ENCODE assay signal across 8 cellular contexts in genomic region chr3:18111702-18112311, GRCh38.
DNase-seq lines count a peak whose midpoint lies in the region; ATAC-seq, FAIRE-seq and TF ChIP-seq lines count a peak whose summit lies in the region.

No MANE protein-coding gene starts in this region.

- 0 out of 6 replicates have a peak overlapping the region, but pooled peaks of 1 of the 2 experiments have one; percentile 7 for H3K27ac ChIP-seq in A549
- H3K27ac ChIP-seq in MM.1S (ENCODE audit: low read length): peak overlapping the region; percentile 57; the same call in 1 of the 2 replicates

- H3K27me3 Mint-ChIP-seq in chondrocyte (ENCODE audit: low read depth) (no peaks in the 10 kb centered on the region), endothelial cell (ENCODE audit: unreplicated experiment) (no peaks in the 10 kb centered on the region)

- H3K4me1 ChIP-seq in A549 (peaks cover 3% of the 10 kb centered on the region; the same call in 1 of the 3 replicates), MM.1S (ENCODE audit: low read length) (no peaks in the 10 kb centered on the region)

- POLR2A ChIA-PET in A549 (lab: Yijun Ruan, JAX): no interaction called here

- H3K9ac ChIP-seq in MM.1S (ENCODE audit: low read length): peak overlapping the region; percentile 46; the same call in 1 of the 2 replicates

- no peaks in the 10 kb centered on the region for H3K36me3 ChIP-seq in MM.1S (replicated peaks; ENCODE audit: insufficient read depth, low read length)

- H3K9me3 ChIP-seq in A549 (no peaks in the 10 kb centered on the region), MM.1S (replicated peaks; ENCODE audit: insufficient read depth, low read length) (no peaks in the 10 kb centered on the region)

- no peak for TF ChIP-seq CTCF in A549 (IDR thresholded peaks at IDR 0.05)
- no peak for TF ChIP-seq CTCF in GM13977 (IDR thresholded peaks at IDR 0.05; ENCODE audit: extremely low read depth, insufficient read depth, missing control alignments)
- TF ChIP-seq CTCF in MM.1S (IDR thresholded peaks at IDR 0.05; ENCODE audit: low read length): no peak
- TF ChIP-seq CTCF in chondrocyte (IDR thresholded peaks at IDR 0.05): no peak
- TF ChIP-seq CTCF in endothelial cell (IDR thresholded peaks at IDR 0.05; ENCODE audit: unreplicated experiment): no peak

- TF ChIP-seq POLR2A in A549 (IDR thresholded peaks at IDR 0.05; ENCODE audit: low read length): no peak

- no peaks in the 10 kb centered on the region for H3K9me2 ChIP-seq in MM.1S (replicated peaks; ENCODE audit: insufficient read depth, low read length)

- CTCF ChIA-PET in A549 (lab: Yijun Ruan, JAX): no interaction called here

- H3K4me3 Mint-ChIP-seq in chondrocyte (ENCODE audit: unreplicated experiment): peak overlapping the region; percentile 42
- no peak overlapping the region for H3K4me3 Mint-ChIP-seq in endothelial cell (ENCODE audit: unreplicated experiment)

- H3K27me3 ChIP-seq in MM.1S (replicated peaks; ENCODE audit: insufficient read depth, low read length): no peaks in the 10 kb centered on the region

- H3K36me3 Mint-ChIP-seq in chondrocyte (ENCODE audit: low read depth) (no peaks in the 10 kb centered on the region), endothelial cell (ENCODE audit: low read depth, unreplicated experiment) (no peaks in the 10 kb centered on the region)

- WGBS in A549 (ENCODE audit: missing lambda C conversion rate): 38% methylated on average over 6 of the region's 6 CpGs

- no peaks in the 10 kb centered on the region for H4K20me1 ChIP-seq in MM.1S (ENCODE audit: insufficient read depth, low read length)

- H3K4me1 Mint-ChIP-seq in chondrocyte (ENCODE audit: low read depth): peaks cover 11% of the 10 kb centered on the region
- no peaks in the 10 kb centered on the region for H3K4me1 Mint-ChIP-seq in endothelial cell (ENCODE audit: unreplicated experiment)

- H3K4me3 ChIP-seq in A549: no peak overlapping the region
- H3K4me3 ChIP-seq in MM.1S (ENCODE audit: low read length): peak overlapping the region; percentile 56

- peak overlapping the region; percentile 81 for H2AFZ ChIP-seq in MM.1S (ENCODE audit: low read length)

- H3F3A ChIP-seq in MM.1S (ENCODE audit: insufficient read depth, low read length): no peaks in the 10 kb centered on the region

- in situ Hi-C loops in GM13977 (cut with MboI; ENCODE audit: low pct_unique_long_range_greater_than_20kb, low sequenced_read_pairs, unreplicated experiment): no loop called here

- H3K4me2 ChIP-seq in A549: peak overlapping the region; percentile 22
- H3K4me2 ChIP-seq in MM.1S (ENCODE audit: low read depth, low read length): peak overlapping the region; percentile 80

- DNase-seq in A549 (ENCODE audit: low read depth in 1 of 2, low spot score in 1 of 2) (no peak), GM13977 (ENCODE audit: low spot score) (peak; percentile 19), MM.1S (peak; percentile 76), chondrocyte (ENCODE audit: low spot score) (no peak), endothelial cell (ENCODE audit: low spot score) (no peak), middle frontal gyrus (ENCODE audit: extremely low spot score, low spot score) (no peak)
- DNase-seq in stimulated activated CD4-positive, alpha-beta T cell treated with anti-CD3 and anti-CD28 coated beads, Interleukin-1b, Interleukin-23, amount 100 ng/mL, for 48 hours: no peak

- no peak for FAIRE-seq in A549 (lab: Jason Lieb, UNC)

- TF ChIP-seq RAD21 in A549 (conservative IDR thresholded peaks at IDR 0.05 in 1 of 2, IDR thresholded peaks at IDR 0.05 in 1 of 2): no peak

- no peaks in the 10 kb centered on the region for H3K9me3 Mint-ChIP-seq in chondrocyte (ENCODE audit: low read depth)
- H3K9me3 Mint-ChIP-seq in endothelial cell (ENCODE audit: unreplicated experiment): no peaks in the 10 kb centered on the region

- H3K79me2 ChIP-seq in MM.1S (ENCODE audit: low read length): no peaks in the 10 kb centered on the region

- H3K27ac Mint-ChIP-seq in chondrocyte (ENCODE audit: unreplicated experiment) (no peak overlapping the region), endothelial cell (ENCODE audit: unreplicated experiment) (no peak overlapping the region)

- TF ChIP-seq EP300 in A549 (IDR thresholded peaks at IDR 0.05): no peak

- peak; percentile 62 to 67; a peak in 3 of 6 replicates for ATAC-seq in A549
- peak; percentile 88 for ATAC-seq in HG02571 (IDR thresholded peaks at IDR 0.05; ENCODE audit: unreplicated experiment)

TF ChIP-seq in A549, 52 proteins besides CTCF, POLR2A, EP300 and RAD21:
- TF ChIP-seq CEBPB (IDR thresholded peaks at IDR 0.05) (no peak), POLR2AphosphoS2 (conservative IDR thresholded peaks at IDR 0.05; ENCODE audit: low read length) (no peak), RFX5 (IDR thresholded peaks at IDR 0.05) (no peak), RNF2 (IDR thresholded peaks at IDR 0.05; ENCODE audit: borderline replicate concordance, low read depth) (no peak), SMC3 (IDR thresholded peaks at IDR 0.05) (no peak), CBX8 (IDR thresholded peaks at IDR 0.05) (no peak), GATA3 (IDR thresholded peaks at IDR 0.05; ENCODE audit: borderline replicate concordance) (no peak), PBX3 (IDR thresholded peaks at IDR 0.05) (no peak), RARB (CRISPR knock-in tag; IDR thresholded peaks at IDR 0.05) (no peak), HES2 (IDR thresholded peaks at IDR 0.05) (no peak)

Comparison
In these comparisons a context has a peak if more than half of its experiments do, and no peak if none do; other contexts are left out.
1. DNase-seq: peak in GM13977 (single experiment) and MM.1S (single experiment); none in A549 (0 of 2), chondrocyte (single experiment), endothelial cell (single experiment), middle frontal gyrus (single experiment) and stimulated activated CD4-positive, alpha-beta T cell treated with anti-CD3 and anti-CD28 coated beads, Interleukin-1b, Interleukin-23, amount 100 ng/mL, for 48 hours (single experiment).